ENCODE assay signal across 8 cellular contexts in genomic region chr1:234373064-234373937, GRCh38. TPM values are rescaled to one million over a fixed set of nuclear protein-coding genes. Genes with fewer than 3 reads are reported as not detected.
DNase-seq lines count a peak whose midpoint lies in the region; FAIRE-seq and TF ChIP-seq lines count a peak whose summit lies in the region.

A gene with protein sequence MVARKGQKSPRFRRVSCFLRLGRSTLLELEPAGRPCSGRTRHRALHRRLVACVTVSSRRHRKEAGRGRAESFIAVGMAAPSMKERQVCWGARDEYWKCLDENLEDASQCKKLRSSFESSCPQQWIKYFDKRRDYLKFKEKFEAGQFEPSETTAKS (plus strand): TSS chr1:234373456. CDS start chr1:234373467, 11 bp downstream.

- FAIRE-seq in frontal cortex (lab: Jason Lieb, UNC), result no peak

- peaks cover 11 to 35% of the 10 kb centered on the region in 2 donors for H3K36me3 ChIP-seq in neuronal stem cell (replicated peaks in 1 of 2; ENCODE audit: control insufficient read depth in 2 of 2, insufficient read depth in 2 of 2, low read length in 2 of 2)

- no peak for TF ChIP-seq CTCF in subcutaneous adipose tissue (IDR thresholded peaks at IDR 0.05; ENCODE audit: low read depth)

- DNase-seq in GM03348 (ENCODE audit: low spot score) (peak; percentile 92), HEK293T (ENCODE audit: extremely low spot score) (peak; percentile 92), MV-4-11 (lab: John Stamatoyannopoulos, UW) (peak; percentile 98), SK-MEL-5 (ENCODE audit: low read depth, low spot score) (peak; percentile 98), frontal cortex (ENCODE audit: low spot score in 2 of 2) (peak; percentile 69 to 74), neuronal stem cell (ENCODE audit: low spot score) (peak; percentile 92)
- peak; percentile 92 for DNase-seq in activated naive CD4-positive, alpha-beta T cell treated with Interleukin-2 at 50 U/mL for 16 hours

- in situ Hi-C loops in SK-MEL-5 (cut with HindIII; ENCODE audit: low pct_unique_long_range_greater_than_20kb, low sequenced_read_pairs), result no loop called here

- H3K4me1 ChIP-seq in neuronal stem cell (ENCODE audit: control insufficient read depth in 2 of 2, insufficient read depth in 1 of 2, low read depth in 1 of 2, low read length in 2 of 2), result peaks cover 2 to 10% of the 10 kb centered on the region in 2 donors

- no peak within 1 kb of the TSS for H3K14ac ChIP-seq in neuronal stem cell (ENCODE audit: low read length)

- H3K9ac ChIP-seq in neuronal stem cell (ENCODE audit: low read depth, low read length, poor library complexity), result peak within 1 kb of the TSS; percentile 97

- H2AK5ac ChIP-seq in neuronal stem cell (ENCODE audit: low read depth, low read length), result no peak within 1 kb of the TSS

- peak within 1 kb of the TSS; percentile 76 for H3K23ac ChIP-seq in neuronal stem cell (ENCODE audit: low read depth, low read length, poor library complexity)

- no CpG with 5 or more reads among the region's 62 CpGs for WGBS in neuronal stem cell (ENCODE audit: extremely low coverage in 2 of 2, insufficient read length in 2 of 2, insufficient replicate concordance in 1 of 2), 2 donors

- CTCF ChIA-PET in HEK293T (lab: Yijun Ruan, JAX), result interaction anchor here (0.5 to 1.6 kb wide), 5 partner anchors 38 to 248 kb away, joined by 3 to 6 read pairs (median 4); no protein-coding TSS in a partner anchor

- no peaks in the 10 kb centered on the region for H3K9me3 ChIP-seq in neuronal stem cell (replicated peaks in 1 of 2; ENCODE audit: control insufficient read depth in 2 of 2, insufficient read depth in 1 of 2, low read depth in 1 of 2, low read length in 2 of 2)

- no peak within 1 kb of the TSS for H2BK12ac ChIP-seq in neuronal stem cell (ENCODE audit: low read length)

- no peak within 1 kb of the TSS for H3K4ac ChIP-seq in neuronal stem cell (ENCODE audit: low read length)

- H4K91ac ChIP-seq in neuronal stem cell (ENCODE audit: low read depth, low read length, poor library complexity), result no peak within 1 kb of the TSS

- peak within 1 kb of the TSS; percentile 90 for H2BK5ac ChIP-seq in neuronal stem cell (ENCODE audit: low read length)

- no peak within 1 kb of the TSS for H2BK120ac ChIP-seq in neuronal stem cell (ENCODE audit: low read depth, low read length)

- H2AFZ ChIP-seq in neuronal stem cell (ENCODE audit: low read length), result peak within 1 kb of the TSS; percentile 97

- H3K18ac ChIP-seq in neuronal stem cell (ENCODE audit: low read length), result peak within 1 kb of the TSS; percentile 93

- no peak within 1 kb of the TSS for H2BK15ac ChIP-seq in neuronal stem cell (ENCODE audit: low read length)

- no peaks in the 10 kb centered on the region for H3K79me1 ChIP-seq in neuronal stem cell (ENCODE audit: low read depth, low read length)

- peak within 1 kb of the TSS; percentile 73 to 86 for H3K4me3 ChIP-seq in neuronal stem cell (ENCODE audit: low read length in 2 of 2)

- H3K27ac ChIP-seq in neuronal stem cell (replicated peaks; ENCODE audit: low read length), result peak within 1 kb of the TSS; percentile 81

- peaks cover 0 to 6% (median 0%) of the 10 kb centered on the region in 3 experiments for H3K27me3 ChIP-seq in neuronal stem cell (ENCODE audit: control insufficient read depth in 3 of 3, insufficient read depth in 3 of 3, low read depth in 1 of 3, low read length in 3 of 3)

- H3K4me2 ChIP-seq in neuronal stem cell (ENCODE audit: insufficient read depth, low read length, poor library complexity, severe bottlenecking), result peak within 1 kb of the TSS; percentile 60

- no peak within 1 kb of the TSS for H4K8ac ChIP-seq in neuronal stem cell (ENCODE audit: low read depth, low read length)

- POLR2A ChIA-PET in HEK293T (lab: Yijun Ruan, JAX), result interaction anchor here (0.7 to 2.7 kb wide), 23 partner anchors 8 to 237 kb away, joined by 3 to 25 read pairs (median 7); partner anchors contain the start of genes IRF2BP2 and TARBP1

TF ChIP-seq in HEK293T, 16 proteins besides CTCF, POLR2A, EP300 and RAD21:
- TF ChIP-seq L3MBTL2 (conservative IDR thresholded peaks at IDR 0.05) (peak; percentile 87), HDGF (IDR thresholded peaks at IDR 0.05; ENCODE audit: borderline replicate concordance) (no peak), ELF4 (IDR thresholded peaks at IDR 0.05) (peak; percentile 79), SP1 (IDR thresholded peaks at IDR 0.05) (no peak), FOXM1 (IDR thresholded peaks at IDR 0.05; ENCODE audit: borderline replicate concordance) (0 out of 2 replicates have a peak, but pooled peaks have one; percentile 10), TARDBP (IDR thresholded peaks at IDR 0.05) (peak; percentile 65; the same call in 1 of the 2 replicates), CTBP1 (IDR thresholded peaks at IDR 0.05; ENCODE audit: borderline replicate concordance) (peak; percentile 46; the same call in 1 of the 2 replicates)
- TF ChIP-seq, protein P1, sequence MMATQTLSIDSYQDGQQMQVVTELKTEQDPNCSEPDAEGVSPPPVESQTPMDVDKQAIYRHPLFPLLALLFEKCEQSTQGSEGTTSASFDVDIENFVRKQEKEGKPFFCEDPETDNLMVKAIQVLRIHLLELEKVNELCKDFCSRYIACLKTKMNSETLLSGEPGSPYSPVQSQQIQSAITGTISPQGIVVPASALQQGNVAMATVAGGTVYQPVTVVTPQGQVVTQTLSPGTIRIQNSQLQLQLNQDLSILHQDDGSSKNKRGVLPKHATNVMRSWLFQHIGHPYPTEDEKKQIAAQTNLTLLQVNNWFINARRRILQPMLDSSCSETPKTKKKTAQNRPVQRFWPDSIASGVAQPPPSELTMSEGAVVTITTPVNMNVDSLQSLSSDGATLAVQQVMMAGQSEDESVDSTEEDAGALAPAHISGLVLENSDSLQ (IDR thresholded peaks at IDR 0.05), result peak; percentile 95

RNA-seq across cellular contexts. Expression of the gene that starts here (rescaled TPM):
- 102 and 108 TPM in 2 replicates for total RNA-seq in SK-MEL-5 (2014; rRNA removed; shearing (Covaris generic))
- polyA plus RNA-seq in SK-MEL-5 (2015; cell fraction: cytosol; rRNA removed), result 64.4 and 69.0 TPM in 2 replicates
- 14.5 and 22.7 TPM in 2 replicates for polyA plus RNA-seq in SK-MEL-5 (2015; cell fraction: nucleus; rRNA removed)
- 14.3 TPM for total RNA-seq in frontal cortex
- 36.1 TPM for polyA plus RNA-seq in neuronal stem cell (2013, experiment 1 of 2)
- 36.5 TPM for polyA plus RNA-seq in neuronal stem cell (2013, experiment 2 of 2)
- total RNA-seq in subcutaneous adipose tissue, result 10 to 100 TPM; 15.1 to 24.8 (median 19.3) TPM

Comparison
In these comparisons a context has a peak if more than half of its experiments do, and no peak if none do; other contexts are left out.
1. Peak in every context shown above with its lines: DNase-seq, H3K4me3 ChIP-seq and H3K27ac ChIP-seq.